ENCODE assay signal across 8 cellular contexts in the genomic region with DNA sequence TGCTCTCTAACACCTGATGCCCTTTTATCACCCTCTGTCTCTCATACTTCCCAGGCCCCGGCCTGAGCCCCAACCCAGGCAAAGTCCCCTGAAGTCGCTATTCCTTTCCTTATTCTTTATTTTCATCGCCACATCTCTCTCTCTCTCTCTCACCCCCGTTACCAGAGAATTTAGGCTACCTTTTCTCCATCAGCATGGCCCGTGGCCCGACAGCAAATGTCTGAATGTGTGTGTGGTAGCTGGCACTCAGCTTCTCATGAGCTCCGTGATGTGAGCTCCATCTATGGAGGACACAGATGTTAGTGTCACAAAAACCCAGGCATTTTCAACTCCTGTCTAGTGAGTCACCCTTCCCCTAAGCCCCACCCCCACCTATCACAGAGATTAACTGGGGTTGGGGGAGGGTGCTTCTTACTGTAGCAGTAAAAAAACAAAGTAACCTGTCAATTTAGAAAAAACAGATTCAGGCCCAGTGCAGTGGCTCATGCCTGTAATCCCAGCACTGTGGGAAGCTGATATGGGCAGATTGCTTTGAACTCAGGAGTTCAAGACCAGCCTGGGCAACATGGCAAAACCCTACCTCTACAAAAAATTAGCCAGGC. TPM values are rescaled to one million over a fixed set of nuclear protein-coding genes. Genes with fewer than 3 reads are reported as not detected.
DNase-seq lines count a peak whose midpoint lies in the region; ATAC-seq, FAIRE-seq and TF ChIP-seq lines count a peak whose summit lies in the region.

No MANE protein-coding gene starts in this region.

- H3K4me3 ChIP-seq in SJSA1 (no peak overlapping the region), HepG2 (replicated peaks in 1 of 3; ENCODE audit: insufficient read depth in 1 of 3, low read depth in 2 of 3, low read length in 3 of 3) (peak overlapping the region; percentile 63 to 76 (median 64))

- H3K36me3 Mint-ChIP-seq in activated naive CD8-positive, alpha-beta T cell treated with anti-CD3 and anti-CD28 coated beads, Interleukin-2, amount 10 ng/mL, durations not matched to agents 7 days and 5 days, result peaks cover 29% of the 10 kb centered on the region

- CTCF ChIA-PET in HepG2 (lab: Yijun Ruan, JAX; ENCODE audit: low intra/inter-chr PET ratio, low total read pairs), result no interaction called here

- H3K36me3 ChIP-seq in SJSA1 (no peaks in the 10 kb centered on the region), HepG2 (replicated peaks in 1 of 2; ENCODE audit: control insufficient read depth in 1 of 2, insufficient read depth in 2 of 2, low read length in 2 of 2) (no peaks in the 10 kb centered on the region)

- peak; percentile 55 for FAIRE-seq in HepG2 (lab: Jason Lieb, UNC)

- H3K4me1 Mint-ChIP-seq in activated naive CD8-positive, alpha-beta T cell treated with anti-CD3 and anti-CD28 coated beads, Interleukin-2, amount 10 ng/mL, durations not matched to agents 7 days and 5 days, result peaks cover 79% of the 10 kb centered on the region

- no peaks in the 10 kb centered on the region for H3K9me3 Mint-ChIP-seq in activated naive CD8-positive, alpha-beta T cell treated with anti-CD3 and anti-CD28 coated beads, Interleukin-2, amount 10 ng/mL, durations not matched to agents 7 days and 5 days

- TF ChIP-seq RAD21 in HepG2 (CRISPR knock-in tag; IDR thresholded peaks at IDR 0.05), result no peak

- peak; percentile 86 for DNase-seq in EH (ENCODE audit: low read depth)
- DNase-seq in SJSA1 (ENCODE audit: low read depth in 1 of 2, low spot score in 2 of 2), result peak; percentile 79 to 83
- peak; percentile 67 for DNase-seq in activated naive CD8-positive, alpha-beta T cell treated with anti-CD3 and anti-CD28 coated beads, Interleukin-2, amount 10 ng/mL, durations not matched to agents 7 days and 5 days
- DNase-seq in HepG2 (ENCODE audit: low spot score), result peak; percentile 88
- peak; percentile 45 to 65 for DNase-seq in stimulated activated CD8-positive, alpha-beta memory T cell treated with anti-CD3 and anti-CD28 coated beads, Interleukin-2, amount 100 ng/mL, for 48 hours (ENCODE audit: low read depth in 2 of 2)
- no peak for DNase-seq in inferior parietal cortex (ENCODE audit: extremely low spot score)
- DNase-seq in NCI-H1105 treated with DMSO at 0.1 percent for 48 hours (lab: John Stamatoyannopoulos, UW), result no peak

- TF ChIP-seq POLR2A in HepG2 (IDR thresholded peaks at IDR 0.05; ENCODE audit: insufficient read depth in 1 of 2, low read depth in 2 of 2, low read length in 2 of 2), result peak; percentile 56 to 75; a peak in 3 of 4 replicates

- POLR2A ChIA-PET in activated naive CD8-positive, alpha-beta T cell treated with anti-CD3 and anti-CD28 coated beads, Interleukin-2, amount 10 ng/mL, durations not matched to agents 7 days and 5 days (lab: Charles Lee), result interaction anchor here (0.5 to 8.0 kb wide), 39 partner anchors 8 to 463 kb away, joined by 3 to 239 read pairs (median 6); partner anchors contain the start of genes ARF6, KLHDC2, LRR1 and NEMF
- POLR2A ChIA-PET in HepG2 (lab: Yijun Ruan, JAX), result interaction anchor here (0.7 to 4.5 kb wide), 26 partner anchors 9 to 201 kb away, joined by 3 to 85 read pairs (median 6); partner anchors contain the start of genes ARF6 and VCPKMT

- in situ Hi-C loops in HepG2 (cut with HindIII; ENCODE audit: extremely low pct_ligation_motif_present, low pct_unique_long_range_greater_than_20kb), result no loop called here

- ATAC-seq in HG02759 (IDR thresholded peaks at IDR 0.05; ENCODE audit: unreplicated experiment) (peak; percentile 20), HepG2 (peak; percentile 56)
- ATAC-seq in activated naive CD8-positive, alpha-beta T cell treated with anti-CD3 and anti-CD28 coated beads, Interleukin-2, amount 10 ng/mL, durations not matched to agents 7 days and 5 days (ENCODE audit: low read depth), result peak; percentile 71

- intact Hi-C loops in HepG2 (cut with micrococcal nuclease; ENCODE audit: unreplicated experiment), result loop anchor here (5.0 kb wide), 4 partner anchors 45 to 170 kb away; partner anchors contain the start of gene ARF6

- H3K27ac ChIP-seq in SJSA1, result peak overlapping the region; percentile 96
- peak overlapping the region; percentile 88 for H3K27ac ChIP-seq in HepG2 (ENCODE audit: extremely low read length, insufficient read depth, low read length)

- H3K4me1 ChIP-seq in SJSA1 (replicated peaks) (peaks cover 47% of the 10 kb centered on the region), HepG2 (ENCODE audit: insufficient read depth, low read length) (peaks cover 61% of the 10 kb centered on the region)

- no TSS peak for BruUV-seq in HepG2 (replicated peaks; lab: Mats Ljungman, UMichigan)

- H3K4me2 ChIP-seq in HepG2 (ENCODE audit: low read depth, low read length), result peak overlapping the region; percentile 98

- no peaks in the 10 kb centered on the region for H4K20me1 ChIP-seq in HepG2 (ENCODE audit: insufficient read depth, low read length)

- under 1% methylated on average over 7 of the region's 7 CpGs for WGBS in HepG2 (ENCODE audit: low lambda C conversion rate)

- no peak overlapping the region for H2AFZ ChIP-seq in HepG2 (ENCODE audit: low read length)

- H3K79me2 ChIP-seq in HepG2 (ENCODE audit: insufficient read depth, low read length), result no peaks in the 10 kb centered on the region

- TF ChIP-seq EP300 in HepG2 (IDR thresholded peaks at IDR 0.05; ENCODE audit: low read depth in 2 of 2, low read length in 2 of 2) (peak in 1 of 2 experiments; percentile 32; a peak in 2 of 4 replicates), HepG2 (CRISPR knock-in tag; IDR thresholded peaks at IDR 0.05; ENCODE audit: borderline replicate concordance) (no peak)

- H3K9ac ChIP-seq in HepG2 (ENCODE audit: insufficient read depth, low read depth, low read length), result peak overlapping the region; percentile 82

- H3K27me3 ChIP-seq in SJSA1 (replicated peaks) (no peaks in the 10 kb centered on the region), HepG2 (ENCODE audit: control insufficient read depth in 1 of 2, insufficient read depth in 2 of 2, low read length in 2 of 2) (no peaks in the 10 kb centered on the region)

- no peaks in the 10 kb centered on the region for H3K27me3 Mint-ChIP-seq in activated naive CD8-positive, alpha-beta T cell treated with anti-CD3 and anti-CD28 coated beads, Interleukin-2, amount 10 ng/mL, durations not matched to agents 7 days and 5 days

- peak overlapping the region; percentile 100 for H3K27ac Mint-ChIP-seq in activated naive CD8-positive, alpha-beta T cell treated with anti-CD3 and anti-CD28 coated beads, Interleukin-2, amount 10 ng/mL, durations not matched to agents 7 days and 5 days

- peak; percentile 55 for TF ChIP-seq CTCF in HepG2 (CRISPR knock-in tag; IDR thresholded peaks at IDR 0.05)

- H3K9me3 ChIP-seq in SJSA1 (replicated peaks), result no peaks in the 10 kb centered on the region
- H3K9me3 ChIP-seq in HepG2 (ENCODE audit: low read length), result no peaks in the 10 kb centered on the region

- peak overlapping the region; percentile 99 for H3K4me3 Mint-ChIP-seq in activated naive CD8-positive, alpha-beta T cell treated with anti-CD3 and anti-CD28 coated beads, Interleukin-2, amount 10 ng/mL, durations not matched to agents 7 days and 5 days

TF ChIP-seq in HepG2, 621 proteins besides CTCF, POLR2A, EP300 and RAD21 (continues in another document):
- TF ChIP-seq, protein P1, sequence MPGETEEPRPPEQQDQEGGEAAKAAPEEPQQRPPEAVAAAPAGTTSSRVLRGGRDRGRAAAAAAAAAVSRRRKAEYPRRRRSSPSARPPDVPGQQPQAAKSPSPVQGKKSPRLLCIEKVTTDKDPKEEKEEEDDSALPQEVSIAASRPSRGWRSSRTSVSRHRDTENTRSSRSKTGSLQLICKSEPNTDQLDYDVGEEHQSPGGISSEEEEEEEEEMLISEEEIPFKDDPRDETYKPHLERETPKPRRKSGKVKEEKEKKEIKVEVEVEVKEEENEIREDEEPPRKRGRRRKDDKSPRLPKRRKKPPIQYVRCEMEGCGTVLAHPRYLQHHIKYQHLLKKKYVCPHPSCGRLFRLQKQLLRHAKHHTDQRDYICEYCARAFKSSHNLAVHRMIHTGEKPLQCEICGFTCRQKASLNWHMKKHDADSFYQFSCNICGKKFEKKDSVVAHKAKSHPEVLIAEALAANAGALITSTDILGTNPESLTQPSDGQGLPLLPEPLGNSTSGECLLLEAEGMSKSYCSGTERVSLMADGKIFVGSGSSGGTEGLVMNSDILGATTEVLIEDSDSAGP (CRISPR knock-in tag; IDR thresholded peaks at IDR 0.05; ENCODE audit: borderline replicate concordance), result peak; percentile 30; the same call in 1 of the 2 replicates

RNA-seq across cellular contexts. Expression of gene VCPKMT, which starts 53.8 kb away (rescaled TPM):
- total RNA-seq in SJSA1 (2014; rRNA removed; shearing (Covaris generic)), result 12.0 and 13.4 TPM in 2 replicates
- 10 to 100 TPM; 12.9 to 14.9 TPM for total RNA-seq in activated naive CD8-positive, alpha-beta T cell treated with anti-CD3 and anti-CD28 coated beads, Interleukin-2, amount 10 ng/mL, durations not matched to agents 7 days and 5 days
- total RNA-seq in HepG2 (2016; rRNA removed; fragmentation: Illumina TruSeq; extraction: Trizol), result 5.4 and 5.5 TPM in 2 replicates
- 0.62 and 0.71 TPM in 2 replicates for total RNA-seq in HepG2 (2016; cell fraction: cytosol; rRNA removed; fragmentation: Illumina TruSeq; extraction: Trizol; ENCODE audit: low read depth)
- total RNA-seq in HepG2 (2016; cell fraction: insoluble cytoplasmic fraction; rRNA removed; fragmentation: Illumina TruSeq; extraction: Trizol), result 5.0 and 6.6 TPM in 2 replicates
- 2.2 and 2.7 TPM in 2 replicates for total RNA-seq in HepG2 (2016; cell fraction: membrane; rRNA removed; fragmentation: Illumina TruSeq; extraction: Trizol)
- total RNA-seq in HepG2 (2016; cell fraction: nucleus; rRNA removed; fragmentation: Illumina TruSeq; extraction: Trizol), result 9.6 and 10.7 TPM in 2 replicates
- polyA plus RNA-seq in HepG2 (2011; rRNA removed), result 3.1 and 3.9 TPM in 2 replicates
- 1.9 TPM in 2 replicates for polyA plus RNA-seq in HepG2 (2011; cell fraction: cytosol; rRNA removed)
- polyA plus RNA-seq in HepG2 (2011; cell fraction: nucleus; rRNA removed), result 6.1 and 6.5 TPM in 2 replicates
- 4.0 and 4.1 TPM in 2 replicates for polyA plus RNA-seq in HepG2 (2012)
- 0.77 and 0.96 TPM in 2 replicates for polyA plus RNA-seq in HepG2 (2016; cell fraction: cytosol; fragmentation: Illumina TruSeq; extraction: Trizol; ENCODE audit: low read depth)
- polyA plus RNA-seq in HepG2 (2016; cell fraction: insoluble cytoplasmic fraction; fragmentation: Illumina TruSeq; extraction: Trizol; ENCODE audit: low read depth), result 4.7 TPM in 2 replicates
- polyA plus RNA-seq in HepG2 (2016; cell fraction: membrane; fragmentation: Illumina TruSeq; extraction: Trizol; ENCODE audit: low read depth), result 1.5 and 2.0 TPM in 2 replicates
- 22.3 and 22.4 TPM in 2 replicates for polyA plus RNA-seq in HepG2 (2016; cell fraction: nucleus; fragmentation: Illumina TruSeq; extraction: Trizol; ENCODE audit: insufficient read depth, low read depth)
- 3.5 and 7.9 TPM in 2 replicates for polyA minus RNA-seq in HepG2 (2011; rRNA and poly(A)+ RNA removed; ENCODE audit: low replicate concordance)
- polyA minus RNA-seq in HepG2 (2011; cell fraction: cytosol; rRNA and poly(A)+ RNA removed), result 1.2 and 1.5 TPM in 2 replicates
- polyA minus RNA-seq in HepG2 (2011; cell fraction: nucleus; rRNA and poly(A)+ RNA removed), result 9.2 and 12.5 TPM in 2 replicates

Comparison
In these comparisons a context has a peak if more than half of its experiments do, and no peak if none do; other contexts are left out.
1. DNase-seq: peak in EH (single experiment), SJSA1 (2 of 2), activated naive CD8-positive, alpha-beta T cell treated with anti-CD3 and anti-CD28 coated beads, Interleukin-2, amount 10 ng/mL, durations not matched to agents 7 days and 5 days (single experiment), HepG2 (single experiment) and stimulated activated CD8-positive, alpha-beta memory T cell treated with anti-CD3 and anti-CD28 coated beads, Interleukin-2, amount 100 ng/mL, for 48 hours (2 of 2); none in inferior parietal cortex (single experiment) and NCI-H1105 treated with DMSO at 0.1 percent for 48 hours (single experiment).
2. ATAC-seq: peak in every context shown above with its lines; median percentile 71 in activated naive CD8-positive, alpha-beta T cell treated with anti-CD3 and anti-CD28 coated beads, Interleukin-2, amount 10 ng/mL, durations not matched to agents 7 days and 5 days; 56 in HepG2; 20 in HG02759.